In genomic region chr18:48803518-48803917, GRCh38 we compare ENCODE assay signal across 1 cellular context.
TF ChIP-seq lines count a peak whose summit lies in the region.

No MANE protein-coding gene starts in this region.

TF ChIP-seq in HepG2, 621 proteins besides CTCF, POLR2A, EP300 and RAD21 (continued from another document):
- TF ChIP-seq ZBTB49 (CRISPR knock-in tag; IDR thresholded peaks at IDR 0.05; ENCODE audit: borderline replicate concordance) (no peak), PTBP1 (IDR thresholded peaks at IDR 0.05; ENCODE audit: low read depth, low read length, poor library complexity, severe bottlenecking) (no peak), ZNF549 (CRISPR knock-in tag; IDR thresholded peaks at IDR 0.05) (no peak), SOX5 (CRISPR knock-in tag; IDR thresholded peaks at IDR 0.05; ENCODE audit: borderline replicate concordance) (no peak), EEA1 (CRISPR knock-in tag; IDR thresholded peaks at IDR 0.05; ENCODE audit: borderline replicate concordance) (no peak)
